In the genomic region with DNA sequence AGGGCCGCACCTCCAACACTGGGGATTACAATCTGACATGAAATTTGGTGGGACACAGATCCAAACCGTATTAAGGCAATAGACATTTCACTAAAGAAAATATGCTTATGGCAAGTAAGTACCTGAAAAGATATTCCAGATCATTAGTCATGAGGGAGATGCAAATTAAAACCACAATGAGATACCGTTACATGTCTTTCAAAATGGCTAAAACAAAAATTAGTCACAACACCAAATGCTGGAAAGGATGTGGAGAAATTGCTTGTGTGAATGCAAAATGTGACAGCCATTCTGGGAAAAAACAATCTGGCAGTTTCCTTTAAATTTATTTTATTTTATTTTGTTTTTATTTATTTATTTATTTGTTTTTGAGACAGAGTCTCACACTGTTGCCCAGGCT, we compare ENCODE assay signal across 25 cellular contexts.
A peak's percentile ranks its signal among the peaks of the same experiment; 100 is the strongest.
DNase-seq lines count a peak whose midpoint lies in the region; ATAC-seq, FAIRE-seq and TF ChIP-seq lines count a peak whose summit lies in the region.
"Had no signal": no experiment of that assay in that cellular context is flagged by ENCODE, and none has a peak within 500 bp of the region (broad histone marks: within the 10 kb centered on the region; RNA-seq: fewer than 3 reads in every experiment).

No MANE protein-coding gene starts in this region.

- H3K27ac ChIP-seq in mammary epithelial cell (ENCODE audit: insufficient read depth, low read depth, low read length) (no peak overlapping the region), stomach (no peak overlapping the region)
- H3K27ac ChIP-seq: 22Rv1; A549; BLaER1 treated with 17β-estradiol and CSF1 and Interleukin-3, amounts not matched to agents 10 nM and 100 nM; C4-2B had no signal

- in situ Hi-C loops in mammary epithelial cell (cut with MboI; ENCODE audit: low sequenced_read_pairs in 2 of 2) = no loop called here

- no peaks in the 10 kb centered on the region for H3K36me3 Mint-ChIP-seq in MCF 10A (ENCODE audit: insufficient read depth, unreplicated experiment)
- H3K36me3 Mint-ChIP-seq in activated T-helper 17 cell treated with anti-CD3 and anti-CD28 coated beads, Interleukin-2, amount 50 U/mL, for 72 hours (ENCODE audit: low read depth) = no peaks in the 10 kb centered on the region

- H3K9me3 Mint-ChIP-seq in MCF 10A (ENCODE audit: unreplicated experiment) = peaks cover 8% of the 10 kb centered on the region
- peaks cover 4% of the 10 kb centered on the region for H3K9me3 Mint-ChIP-seq in activated T-helper 17 cell treated with anti-CD3 and anti-CD28 coated beads, Interleukin-2, amount 50 U/mL, for 72 hours

- H3K27me3 Mint-ChIP-seq in MCF 10A (ENCODE audit: insufficient read depth, unreplicated experiment) = no peaks in the 10 kb centered on the region
- no peaks in the 10 kb centered on the region for H3K27me3 Mint-ChIP-seq in activated T-helper 17 cell treated with anti-CD3 and anti-CD28 coated beads, Interleukin-2, amount 50 U/mL, for 72 hours
- H3K27me3 Mint-ChIP-seq: B cell; CD4-positive, alpha-beta T cell had no signal

- TF ChIP-seq EP300 in stomach (IDR thresholded peaks at IDR 0.05) = no peak

- FAIRE-seq in bronchial epithelial cell (lab: Jason Lieb, UNC) = no peak
- FAIRE-seq: A549, D721Med, G401.6, GM12878, GM12892, GM18507 had no signal

- no peaks in the 10 kb centered on the region for H3K36me3 ChIP-seq in mammary epithelial cell (ENCODE audit: insufficient read depth, low read length)
- H3K36me3 ChIP-seq in bronchial epithelial cell (ENCODE audit: control insufficient read depth, insufficient read depth, low read length) = no peaks in the 10 kb centered on the region
- H3K36me3 ChIP-seq in stomach = no peaks in the 10 kb centered on the region

- no peaks in the 10 kb centered on the region for H3K9me3 ChIP-seq in mammary epithelial cell (replicated peaks; ENCODE audit: insufficient read depth, low read length)
- H3K9me3 ChIP-seq in stomach = peaks cover 0 to 13% (median 8%) of the 10 kb centered on the region in 4 donors

- 54% methylated on average over 3 of the region's 3 CpGs for WGBS in mammary epithelial cell (ENCODE audit: low coverage, missing lambda C conversion rate)
- 65 to 91% (median 76%) methylated on average over 3 of the region's 3 CpGs for WGBS in stomach, 5 donors

- TF ChIP-seq CTCF in mammary epithelial cell (conservative IDR thresholded peaks at IDR 0.05 in 1 of 2, IDR thresholded peaks at IDR 0.05 in 1 of 2; ENCODE audit: extremely low read depth in 1 of 2, insufficient read depth in 1 of 2, low read depth in 1 of 2, low read length in 2 of 2) = no peak
- TF ChIP-seq CTCF in MCF 10A (IDR thresholded peaks at IDR 0.05; ENCODE audit: unreplicated experiment) = no peak
- TF ChIP-seq CTCF in bronchial epithelial cell (IDR thresholded peaks at IDR 0.05; ENCODE audit: insufficient read depth, low read length, severe bottlenecking) = no peak
- TF ChIP-seq CTCF in stomach (IDR thresholded peaks at IDR 0.05) = no peak

- no TSS peak for BruUV-seq in mammary epithelial cell (replicated peaks; lab: Mats Ljungman, UMichigan)
- no TSS peak for BruUV-seq in MCF 10A (replicated peaks; lab: Mats Ljungman, UMichigan)

- H3K4me1 ChIP-seq in mammary epithelial cell (ENCODE audit: insufficient read depth, low read length) (no peaks in the 10 kb centered on the region), stomach (no peaks in the 10 kb centered on the region)
- H3K4me1 ChIP-seq: A549 had no signal

- dilution Hi-C loops in mammary epithelial cell (cut with HindIII; ENCODE audit: low sequenced_read_pairs) = no loop called here

- no peak overlapping the region for H3K4me3 Mint-ChIP-seq in MCF 10A (ENCODE audit: unreplicated experiment)
- no peak overlapping the region for H3K4me3 Mint-ChIP-seq in activated T-helper 17 cell treated with anti-CD3 and anti-CD28 coated beads, Interleukin-2, amount 50 U/mL, for 72 hours
- H3K4me3 Mint-ChIP-seq: B cell; CD4-positive, alpha-beta T cell; CD8-positive, alpha-beta T cell had no signal

- no peak overlapping the region for H3K4me3 ChIP-seq in mammary epithelial cell (replicated peaks in 1 of 3; ENCODE audit: insufficient read depth in 1 of 3, low read depth in 2 of 3, low read length in 3 of 3)
- no peak overlapping the region for H3K4me3 ChIP-seq in bronchial epithelial cell (ENCODE audit: low read depth, low read length)
- H3K4me3 ChIP-seq in stomach = no peak overlapping the region
- H3K4me3 ChIP-seq: A549; BLaER1 treated with 17β-estradiol and CSF1 and Interleukin-3, amounts not matched to agents 10 nM and 100 nM; GM12878 had no signal

- POLR2A ChIA-PET in MCF 10A (lab: Yijun Ruan, JAX) = no interaction called here

- H3K4me2 ChIP-seq in mammary epithelial cell (ENCODE audit: insufficient read depth, low read depth, low read length) = no peak overlapping the region
- H3K4me2 ChIP-seq: A549; BLaER1 treated with 17β-estradiol and CSF1 and Interleukin-3, amounts not matched to agents 10 nM and 100 nM had no signal

- H3K4me1 Mint-ChIP-seq in MCF 10A (ENCODE audit: insufficient read depth, unreplicated experiment) = no peaks in the 10 kb centered on the region
- H3K4me1 Mint-ChIP-seq in activated T-helper 17 cell treated with anti-CD3 and anti-CD28 coated beads, Interleukin-2, amount 50 U/mL, for 72 hours = peaks cover 3% of the 10 kb centered on the region

- peak; percentile 16 for DNase-seq in mammary epithelial cell
- DNase-seq in MCF 10A (ENCODE audit: unreplicated experiment) = no peak
- peak; percentile 7 for DNase-seq in LHCN-M2 (ENCODE audit: low read depth)
- peak; percentile 45 for DNase-seq in bronchial epithelial cell (ENCODE audit: low read depth)
- no peak for DNase-seq in NCI-H1417 (lab: John Stamatoyannopoulos, UW)
- no peak for DNase-seq in kidney glomerular epithelial cell (lab: John Stamatoyannopoulos, UW)
- DNase-seq in stomach = no peak
- DNase-seq: AML-193; Caco-2; Calu3; CD4-positive, alpha-beta T cell; CD8-positive, alpha-beta T cell; DMS79 treated with DMSO at 0.1 percent for 48 hours; GF-D8 had no signal

- no peak overlapping the region for H3K27ac Mint-ChIP-seq in MCF 10A (ENCODE audit: low read depth, unreplicated experiment)
- H3K27ac Mint-ChIP-seq in activated T-helper 17 cell treated with anti-CD3 and anti-CD28 coated beads, Interleukin-2, amount 50 U/mL, for 72 hours = no peak overlapping the region
- H3K27ac Mint-ChIP-seq: B cell; CD4-positive, alpha-beta T cell; CD8-positive, alpha-beta T cell had no signal

- H3K9ac ChIP-seq in mammary epithelial cell (ENCODE audit: insufficient read depth, low read length) = no peak overlapping the region
- H3K9ac ChIP-seq: BLaER1 treated with 17β-estradiol and CSF1 and Interleukin-3, amounts not matched to agents 10 nM and 100 nM had no signal

- no peaks in the 10 kb centered on the region for H4K20me1 ChIP-seq in mammary epithelial cell (ENCODE audit: insufficient read depth, low read length)
- H4K20me1 ChIP-seq: BLaER1 treated with 17β-estradiol and CSF1 and Interleukin-3, amounts not matched to agents 10 nM and 100 nM had no signal

- CTCF ChIA-PET in mammary epithelial cell (lab: Charles Lee; ENCODE audit: low non-redundant PET) = no interaction called here
- CTCF ChIA-PET in MCF 10A (lab: Yijun Ruan, JAX) = no interaction called here

- ATAC-seq in activated T-helper 17 cell treated with anti-CD3 and anti-CD28 coated beads, Interleukin-2, amount 50 U/mL, for 72 hours (replicated peaks) = peak; percentile 35
- ATAC-seq: A549; CD8-positive, alpha-beta T cell; GM12878 had no signal

- TF ChIP-seq POLR2A in stomach (IDR thresholded peaks at IDR 0.05) = no peak

- H2AFZ ChIP-seq in mammary epithelial cell (ENCODE audit: low read depth, low read length) = no peak overlapping the region

- no peaks in the 10 kb centered on the region for H3K79me2 ChIP-seq in mammary epithelial cell (ENCODE audit: insufficient read depth, low read length)

- peaks cover 3% of the 10 kb centered on the region for H3K27me3 ChIP-seq in mammary epithelial cell (ENCODE audit: insufficient read depth, low read length)
- H3K27me3 ChIP-seq in bronchial epithelial cell (ENCODE audit: control insufficient read depth, insufficient read depth, low read length) = no peaks in the 10 kb centered on the region
- H3K27me3 ChIP-seq in stomach = no peaks in the 10 kb centered on the region
- H3K27me3 ChIP-seq: BLaER1 treated with 17β-estradiol and CSF1 and Interleukin-3, amounts not matched to agents 10 nM and 100 nM had no signal

- intact Hi-C loops in mammary epithelial cell (cut with micrococcal nuclease) = no loop called here
- intact Hi-C loops in MCF 10A (cut with micrococcal nuclease) = no loop called here
- intact Hi-C loops in stomach (cut with DNase I; ENCODE audit: low total_unique reads) = no loop called here

Comparison
In these comparisons a context has a peak if more than half of its experiments do, and no peak if none do; other contexts are left out.
1. DNase-seq: peak in mammary epithelial cell (single experiment), LHCN-M2 (single experiment) and bronchial epithelial cell (single experiment); none in MCF 10A (single experiment), NCI-H1417 (0 of 3), kidney glomerular epithelial cell (single experiment) and stomach (single experiment).